ENCODE assay signal across 9 cellular contexts in genomic region chr15:64536244-64536836, GRCh38.
DNase-seq lines count a peak whose midpoint lies in the region; ATAC-seq, FAIRE-seq and TF ChIP-seq lines count a peak whose summit lies in the region.
"Had no signal": no experiment of that assay in that cellular context is flagged by ENCODE, and none has a peak within 500 bp of the region (broad histone marks: within the 10 kb centered on the region; RNA-seq: fewer than 3 reads in every experiment).

No MANE protein-coding gene starts in this region.

- DNase-seq in EH (ENCODE audit: low read depth): peak; percentile 89
- DNase-seq in RCC 7860 (ENCODE audit: low spot score): peak; percentile 76
- DNase-seq in choroid plexus epithelial cell (ENCODE audit: low read depth): peak; percentile 82
- peak; percentile 97 for DNase-seq in osteoblast (ENCODE audit: insufficient read length, low spot score, missing footprints)
- no peak for DNase-seq in vagina (ENCODE audit: extremely low spot score in 2 of 2)
- DNase-seq in NCI-H2107 treated with DMSO at 0.1 percent for 48 hours (lab: John Stamatoyannopoulos, UW; ENCODE audit: unreplicated experiment): no peak
- DNase-seq in posterior cingulate gyrus: no peak

- H3K9me3 ChIP-seq in osteoblast (ENCODE audit: low read depth, low read length) (no peaks in the 10 kb centered on the region), vagina (no peaks in the 10 kb centered on the region)
- H3K9me3 ChIP-seq: neutrophil had no signal

- H3K4me1 ChIP-seq in osteoblast (ENCODE audit: insufficient read depth, low read length) (peaks cover 8% of the 10 kb centered on the region), vagina (peaks cover 29% of the 10 kb centered on the region)

- intact Hi-C loops in vagina (cut with DNase I): no loop called here
- intact Hi-C loops in posterior cingulate gyrus (cut with DNase I): no loop called here

- TF ChIP-seq CTCF in choroid plexus epithelial cell (conservative IDR thresholded peaks at IDR 0.05; ENCODE audit: low read depth, low read length) (no peak), osteoblast (IDR thresholded peaks at IDR 0.05; ENCODE audit: extremely low read depth, low read depth, low read length) (no peak), vagina (IDR thresholded peaks at IDR 0.05) (no peak)

- H4K20me1 ChIP-seq in osteoblast (ENCODE audit: insufficient read depth, low read length): peaks cover 16% of the 10 kb centered on the region

- H3K27me3 ChIP-seq in osteoblast (ENCODE audit: insufficient read depth, low read length): no peaks in the 10 kb centered on the region
- no peaks in the 10 kb centered on the region for H3K27me3 ChIP-seq in vagina
- H3K27me3 ChIP-seq: neutrophil had no signal

- peaks cover 69% of the 10 kb centered on the region for H3K79me2 ChIP-seq in osteoblast (ENCODE audit: insufficient read depth, low read length)

- H3K36me3 ChIP-seq in osteoblast (ENCODE audit: insufficient read depth, low read length) (no peaks in the 10 kb centered on the region), vagina (no peaks in the 10 kb centered on the region)
- H3K36me3 ChIP-seq: neutrophil had no signal

- ATAC-seq in GM18873 (IDR thresholded peaks at IDR 0.05; ENCODE audit: low FRiP score, unreplicated experiment): no peak

- FAIRE-seq in RCC 7860 (lab: Jason Lieb, UNC): peak; percentile 86

- no peak for TF ChIP-seq POLR2A in vagina (IDR thresholded peaks at IDR 0.05)

- H3K27ac ChIP-seq in osteoblast (ENCODE audit: low read depth, low read length) (peak overlapping the region; percentile 65), vagina (no peak overlapping the region)
- H3K27ac ChIP-seq: neutrophil had no signal

- H3K4me3 ChIP-seq in choroid plexus epithelial cell (ENCODE audit: low read depth, low read length): no peak overlapping the region
- no peak overlapping the region for H3K4me3 ChIP-seq in osteoblast (ENCODE audit: insufficient read depth, low read length)
- H3K4me3 ChIP-seq in vagina: no peak overlapping the region

- no peak overlapping the region for H2AFZ ChIP-seq in osteoblast (ENCODE audit: low read length)

- H3K4me2 ChIP-seq in osteoblast (ENCODE audit: insufficient read depth, low read length): peak overlapping the region; percentile 61

Comparison
In these comparisons a context has a peak if more than half of its experiments do, and no peak if none do; other contexts are left out.
1. DNase-seq: peak in EH (single experiment), RCC 7860 (single experiment), choroid plexus epithelial cell (single experiment) and osteoblast (single experiment); none in vagina (0 of 2), NCI-H2107 treated with DMSO at 0.1 percent for 48 hours (single experiment) and posterior cingulate gyrus (0 of 10).